14 cellular contexts compared by ENCODE assay signal in genomic region chr3:186110975-186111974, GRCh38. TPM values are rescaled to one million over a fixed set of nuclear protein-coding genes. Genes with fewer than 3 reads are reported as not detected.
DNase-seq lines count a peak whose midpoint lies in the region; ATAC-seq and TF ChIP-seq lines count a peak whose summit lies in the region.
"Had no signal": no experiment of that assay in that cellular context is flagged by ENCODE, and none has a peak within 500 bp of the region (broad histone marks: within the 10 kb centered on the region; RNA-seq: fewer than 3 reads in every experiment).

No MANE protein-coding gene starts in this region.

- H2AFZ ChIP-seq in KMS-11 (ENCODE audit: low read depth) (no peak overlapping the region), neural progenitor cell (replicated peaks) (no peak overlapping the region)

- H3F3A ChIP-seq in neural progenitor cell (ENCODE audit: low read depth), result peaks cover 29% of the 10 kb centered on the region

- H3K4me1 Mint-ChIP-seq in activated CD4-positive, alpha-beta T cell treated with anti-CD3 and anti-CD28 coated beads, Interleukin-2, amount 10 ng/mL, durations not matched to agents 24 days and 14 days, result peaks cover 31% of the 10 kb centered on the region
- peaks cover 26% of the 10 kb centered on the region for H3K4me1 Mint-ChIP-seq in activated T-helper 2 cell treated with anti-CD3 and anti-CD28 coated beads, Interferon-gamma antibody, Interleukin-2, Interleukin-4, amounts not matched to agents 10 μg/mL and 5 μg/mL and 100 μg/mL, durations not matched to agents 14 hours and 24 hours and 36 hours (ENCODE audit: low read depth)
- peaks cover 40% of the 10 kb centered on the region for H3K4me1 Mint-ChIP-seq in neural progenitor cell

- intact Hi-C loops in activated CD4-positive, alpha-beta T cell treated with anti-CD3 and anti-CD28 coated beads, Interleukin-2, amount 10 ng/mL, durations not matched to agents 24 days and 14 days (cut with micrococcal nuclease), result loop anchor here (2.0 kb wide), 1 partner anchor 50 kb away; no protein-coding TSS in a partner anchor
- intact Hi-C loops in activated T-helper 2 cell treated with anti-CD3 and anti-CD28 coated beads, Interferon-gamma antibody, Interleukin-2, Interleukin-4, amounts not matched to agents 10 μg/mL and 5 μg/mL and 100 μg/mL, durations not matched to agents 14 hours and 24 hours and 36 hours (cut with micrococcal nuclease), result no loop called here

- H3K4me3 ChIP-seq in KMS-11 (IDR thresholded peaks at IDR 0.05; ENCODE audit: insufficient read depth, low read depth, low read length) (no peak overlapping the region), neural progenitor cell (no peak overlapping the region)

- TF ChIP-seq CTCF in KMS-11 (conservative IDR thresholded peaks at IDR 0.05; ENCODE audit: low read depth, low read length) (no peak), neural progenitor cell (IDR thresholded peaks at IDR 0.05) (no peak), GM10248 (IDR thresholded peaks at IDR 0.05; ENCODE audit: control extremely low read depth, extremely low read depth, low read depth, missing control alignments) (no peak)

- POLR2A ChIA-PET in GM10248 (lab: Yijun Ruan, JAX), result no interaction called here

- H3K36me3 ChIP-seq in KMS-11 (ENCODE audit: insufficient read depth) (no peaks in the 10 kb centered on the region), neural progenitor cell (no peaks in the 10 kb centered on the region)
- H3K36me3 ChIP-seq: upper lobe of left lung had no signal

- H3K4me1 ChIP-seq in KMS-11 (ENCODE audit: low read depth, poor library complexity, severe bottlenecking), result peaks cover 11% of the 10 kb centered on the region
- H3K4me1 ChIP-seq in neural progenitor cell, result peaks cover 24% of the 10 kb centered on the region

- H3K9me3 Mint-ChIP-seq in activated CD4-positive, alpha-beta T cell treated with anti-CD3 and anti-CD28 coated beads, Interleukin-2, amount 10 ng/mL, durations not matched to agents 24 days and 14 days, result no peaks in the 10 kb centered on the region
- H3K9me3 Mint-ChIP-seq in activated T-helper 2 cell treated with anti-CD3 and anti-CD28 coated beads, Interferon-gamma antibody, Interleukin-2, Interleukin-4, amounts not matched to agents 10 μg/mL and 5 μg/mL and 100 μg/mL, durations not matched to agents 14 hours and 24 hours and 36 hours, result no peaks in the 10 kb centered on the region
- H3K9me3 Mint-ChIP-seq in neural progenitor cell, result no peaks in the 10 kb centered on the region

- H3K4me2 ChIP-seq in KMS-11 (peak overlapping the region; percentile 95; the same call in 1 of the 2 replicates), neural progenitor cell (no peak overlapping the region)

- no peaks in the 10 kb centered on the region for H4K20me1 ChIP-seq in KMS-11 (ENCODE audit: insufficient read depth)
- peaks cover 25% of the 10 kb centered on the region for H4K20me1 ChIP-seq in neural progenitor cell (ENCODE audit: low read depth)

- H3K9me3 ChIP-seq in neural progenitor cell (ENCODE audit: low read depth), result no peaks in the 10 kb centered on the region
- H3K9me3 ChIP-seq: upper lobe of left lung had no signal

- H3K4me3 Mint-ChIP-seq in activated CD4-positive, alpha-beta T cell treated with anti-CD3 and anti-CD28 coated beads, Interleukin-2, amount 10 ng/mL, durations not matched to agents 24 days and 14 days, result peak overlapping the region; percentile 89
- peak overlapping the region; percentile 9 for H3K4me3 Mint-ChIP-seq in activated T-helper 2 cell treated with anti-CD3 and anti-CD28 coated beads, Interferon-gamma antibody, Interleukin-2, Interleukin-4, amounts not matched to agents 10 μg/mL and 5 μg/mL and 100 μg/mL, durations not matched to agents 14 hours and 24 hours and 36 hours (ENCODE audit: low read depth)
- peak overlapping the region; percentile 88 for H3K4me3 Mint-ChIP-seq in neural progenitor cell

- H3K79me2 ChIP-seq in KMS-11 (ENCODE audit: insufficient read depth, low read depth) (peaks cover 8% of the 10 kb centered on the region; the same call in 1 of the 2 replicates), neural progenitor cell (ENCODE audit: low read depth) (no peaks in the 10 kb centered on the region)

- no peak for ATAC-seq in GM18867 (IDR thresholded peaks at IDR 0.05; ENCODE audit: unreplicated experiment)
- ATAC-seq: PC-3 had no signal

- H3K9ac ChIP-seq in KMS-11 (no peak overlapping the region), neural progenitor cell (no peak overlapping the region)

- H3K27me3 ChIP-seq in KMS-11 (ENCODE audit: insufficient read depth, low read depth) (no peaks in the 10 kb centered on the region), neural progenitor cell (peaks cover 93% of the 10 kb centered on the region)
- H3K27me3 ChIP-seq: upper lobe of left lung had no signal

- H3K27ac Mint-ChIP-seq in activated CD4-positive, alpha-beta T cell treated with anti-CD3 and anti-CD28 coated beads, Interleukin-2, amount 10 ng/mL, durations not matched to agents 24 days and 14 days, result peak overlapping the region; percentile 19
- H3K27ac Mint-ChIP-seq in activated T-helper 2 cell treated with anti-CD3 and anti-CD28 coated beads, Interferon-gamma antibody, Interleukin-2, Interleukin-4, amounts not matched to agents 10 μg/mL and 5 μg/mL and 100 μg/mL, durations not matched to agents 14 hours and 24 hours and 36 hours, result no peak overlapping the region
- H3K27ac Mint-ChIP-seq in neural progenitor cell, result no peak overlapping the region

- peaks cover 80% of the 10 kb centered on the region for H3K27me3 Mint-ChIP-seq in activated CD4-positive, alpha-beta T cell treated with anti-CD3 and anti-CD28 coated beads, Interleukin-2, amount 10 ng/mL, durations not matched to agents 24 days and 14 days
- peaks cover 87% of the 10 kb centered on the region for H3K27me3 Mint-ChIP-seq in activated T-helper 2 cell treated with anti-CD3 and anti-CD28 coated beads, Interferon-gamma antibody, Interleukin-2, Interleukin-4, amounts not matched to agents 10 μg/mL and 5 μg/mL and 100 μg/mL, durations not matched to agents 14 hours and 24 hours and 36 hours (ENCODE audit: low read depth)
- peaks cover 12% of the 10 kb centered on the region for H3K27me3 Mint-ChIP-seq in neural progenitor cell (ENCODE audit: insufficient read depth, low read depth)

- no peak overlapping the region for H3K27ac ChIP-seq in KMS-11
- no peak overlapping the region for H3K27ac ChIP-seq in neural progenitor cell

- H3K36me3 Mint-ChIP-seq in activated CD4-positive, alpha-beta T cell treated with anti-CD3 and anti-CD28 coated beads, Interleukin-2, amount 10 ng/mL, durations not matched to agents 24 days and 14 days (ENCODE audit: low read depth), result no peaks in the 10 kb centered on the region
- no peaks in the 10 kb centered on the region for H3K36me3 Mint-ChIP-seq in activated T-helper 2 cell treated with anti-CD3 and anti-CD28 coated beads, Interferon-gamma antibody, Interleukin-2, Interleukin-4, amounts not matched to agents 10 μg/mL and 5 μg/mL and 100 μg/mL, durations not matched to agents 14 hours and 24 hours and 36 hours (ENCODE audit: low read depth)
- H3K36me3 Mint-ChIP-seq in neural progenitor cell, result no peaks in the 10 kb centered on the region

- CTCF ChIA-PET in GM10248 (lab: Yijun Ruan, JAX), result interaction anchor here (0.7 to 2.1 kb wide), 6 partner anchors 16 to 168 kb away, joined by 3 to 5 read pairs (median 3); no protein-coding TSS in a partner anchor

- peak; percentile 59 for DNase-seq in activated CD4-positive, alpha-beta T cell treated with anti-CD3 and anti-CD28 coated beads, Interleukin-2, amount 10 ng/mL, durations not matched to agents 24 days and 14 days
- DNase-seq in activated CD4-positive, alpha-beta T cell treated with anti-CD3 and anti-CD28 coated beads, Interleukin-2, amount 50 U/mL, for 4 hours, result no peak
- DNase-seq in activated T-helper 2 cell treated with anti-CD3 and anti-CD28 coated beads, Interferon-gamma antibody, Interleukin-2, Interleukin-4, amounts not matched to agents 10 μg/mL and 5 μg/mL and 100 μg/mL, durations not matched to agents 14 hours and 24 hours and 36 hours (ENCODE audit: low spot score), result no peak
- DNase-seq in neural progenitor cell (ENCODE audit: low spot score) (no peak), GM10248 (ENCODE audit: extremely low spot score) (no peak), NCI-H1694 treated with DMSO at 0.1 percent for 48 hours (lab: John Stamatoyannopoulos, UW) (no peak)
- DNase-seq: ACHN; activated CD4-positive, CD25-positive, alpha-beta regulatory T cell; NCI-H1048; occipital lobe; PC-3 had no signal

RNA-seq across cellular contexts. Expression of gene ETV5, which starts 2.4 kb away (rescaled TPM):
- total RNA-seq in activated CD4-positive, alpha-beta T cell treated with anti-CD3 and anti-CD28 coated beads, Interleukin-2, amount 10 ng/mL, durations not matched to agents 24 days and 14 days, result 2.2 and 2.5 TPM in 2 replicates
- total RNA-seq in activated T-helper 2 cell treated with anti-CD3 and anti-CD28 coated beads, Interferon-gamma antibody, Interleukin-2, Interleukin-4, amounts not matched to agents 10 μg/mL and 5 μg/mL and 100 μg/mL, durations not matched to agents 14 hours and 24 hours and 36 hours, result 0.85 and 1.3 TPM in 2 replicates
- total RNA-seq in neural progenitor cell (ENCODE audit: low replicate concordance), result 12.5 and 16.3 TPM in 2 replicates

Comparison
In these comparisons a context has a peak if more than half of its experiments do, and no peak if none do; other contexts are left out.
1. H3K4me3 Mint-ChIP-seq: peak in every context shown above with its lines; median percentile 89 in activated CD4-positive, alpha-beta T cell treated with anti-CD3 and anti-CD28 coated beads, Interleukin-2, amount 10 ng/mL, durations not matched to agents 24 days and 14 days; 88 in neural progenitor cell; 9 in activated T-helper 2 cell treated with anti-CD3 and anti-CD28 coated beads, Interferon-gamma antibody, Interleukin-2, Interleukin-4, amounts not matched to agents 10 μg/mL and 5 μg/mL and 100 μg/mL, durations not matched to agents 14 hours and 24 hours and 36 hours.